In genomic region chr11:76978239-76978638, GRCh38 we compare ENCODE assay signal across 35 cellular contexts. TPM values are rescaled to one million over a fixed set of nuclear protein-coding genes. Genes with fewer than 3 reads are reported as not detected.
"Had no signal": no experiment of that assay in that cellular context is flagged by ENCODE, and none has a peak within 500 bp of the region (broad histone marks: within the 10 kb centered on the region; RNA-seq: fewer than 3 reads in every experiment).

No MANE protein-coding gene starts in this region.

- H3K9me3 Mint-ChIP-seq: activated naive CD8-positive, alpha-beta T cell treated with anti-CD3 and anti-CD28 coated beads, Interleukin-2, amount 50 U/mL, for 24 hours had no signal

- H3K27me3 Mint-ChIP-seq: activated CD4-positive, alpha-beta memory T cell treated with anti-CD3 and anti-CD28 coated beads, Interleukin-2, amount 10 ng/mL, durations not matched to agents 7 days and 5 days; activated CD4-positive, alpha-beta T cell treated with anti-CD3 and anti-CD28 coated beads for 36 hours; activated CD8-positive, alpha-beta memory T cell treated with anti-CD3 and anti-CD28 coated beads, Interleukin-2, amount 10 ng/mL, durations not matched to agents 7 days and 5 days; activated naive CD4-positive, alpha-beta T cell treated with anti-CD3 and anti-CD28 coated beads, Interleukin-2, amount 10 ng/mL, durations not matched to agents 7 days and 5 days; activated naive CD8-positive, alpha-beta T cell; activated naive CD8-positive, alpha-beta T cell treated with anti-CD3 and anti-CD28 coated beads, Interleukin-2, amount 50 U/mL, for 24 hours had no signal

- H3K4me3 Mint-ChIP-seq: activated CD4-positive, alpha-beta memory T cell treated with anti-CD3 and anti-CD28 coated beads, Interleukin-2, amount 10 ng/mL, durations not matched to agents 7 days and 5 days; activated CD4-positive, alpha-beta T cell treated with anti-CD3 and anti-CD28 coated beads for 36 hours; activated CD8-positive, alpha-beta memory T cell treated with anti-CD3 and anti-CD28 coated beads, Interleukin-2, amount 10 ng/mL, durations not matched to agents 7 days and 5 days; activated naive CD4-positive, alpha-beta T cell treated with anti-CD3 and anti-CD28 coated beads, Interleukin-2, amount 10 ng/mL, durations not matched to agents 7 days and 5 days; activated naive CD8-positive, alpha-beta T cell; activated naive CD8-positive, alpha-beta T cell treated with anti-CD3 and anti-CD28 coated beads, Interleukin-2, amount 50 U/mL, for 24 hours; WTC11 had no signal

- H3K4me1 ChIP-seq: SJCRH30 had no signal

- H3K4me3 ChIP-seq: SJCRH30, SK-N-MC had no signal

- H3K27me3 ChIP-seq: brain microvascular endothelial cell, SJCRH30 had no signal

- DNase-seq: activated CD4-positive, alpha-beta memory T cell treated with anti-CD3 and anti-CD28 coated beads, Interleukin-2, amount 10 ng/mL, durations not matched to agents 7 days and 5 days; activated CD4-positive, alpha-beta T cell treated with anti-CD3 and anti-CD28 coated beads for 36 hours; activated CD8-positive, alpha-beta memory T cell treated with anti-CD3 and anti-CD28 coated beads for 24 hours; activated CD8-positive, alpha-beta memory T cell treated with anti-CD3 and anti-CD28 coated beads, Interleukin-2, amount 10 ng/mL, durations not matched to agents 7 days and 5 days; activated CD8-positive, alpha-beta memory T cell treated with anti-CD3 and anti-CD28 coated beads, Interleukin-2, amount 50 U/mL, for 48 hours; activated effector memory CD4-positive, alpha-beta T cell treated with Interleukin-2 at 50 U/mL for 16 hours; activated naive CD4-positive, alpha-beta T cell treated with anti-CD3 and anti-CD28 coated beads, Interleukin-2, amount 10 ng/mL, durations not matched to agents 7 days and 5 days; activated naive CD8-positive, alpha-beta T cell treated with anti-CD3 and anti-CD28 coated beads, Interleukin-2, amount 50 U/mL, for 24 hours; activated T-cell treated with anti-CD3 and anti-CD28 coated beads, Interleukin-2, amount 50 U/mL, for 48 hours; brain microvascular endothelial cell; central memory CD4-positive, alpha-beta T cell; NCI-H1048; NCI-H1105 treated with DMSO at 0.1 percent for 48 hours; NCI-H1436; NCI-H1694; NCI-H1930; NCI-H2081 treated with DMSO at 0.1 percent for 48 hours; NCI-H345; NCI-H524 treated with DMSO at 0.1 percent for 48 hours; NK-92 treated with Interleukin-12 subunit alpha and Interleukin-12 subunit beta, amount 100 ng/mL, for 24 hours; SHP77; SJCRH30; T1000 had no signal

- H3K36me3 ChIP-seq: brain microvascular endothelial cell had no signal

- H3K9me3 ChIP-seq: SJCRH30 had no signal

- H3K4me1 Mint-ChIP-seq: activated CD4-positive, alpha-beta memory T cell treated with anti-CD3 and anti-CD28 coated beads, Interleukin-2, amount 10 ng/mL, durations not matched to agents 7 days and 5 days; activated CD4-positive, alpha-beta T cell treated with anti-CD3 and anti-CD28 coated beads for 36 hours; activated CD8-positive, alpha-beta memory T cell treated with anti-CD3 and anti-CD28 coated beads, Interleukin-2, amount 10 ng/mL, durations not matched to agents 7 days and 5 days; activated naive CD4-positive, alpha-beta T cell treated with anti-CD3 and anti-CD28 coated beads, Interleukin-2, amount 10 ng/mL, durations not matched to agents 7 days and 5 days; activated naive CD8-positive, alpha-beta T cell treated with anti-CD3 and anti-CD28 coated beads, Interleukin-2, amount 50 U/mL, for 24 hours; WTC11 had no signal

- ATAC-seq: activated CD4-positive, alpha-beta T cell treated with anti-CD3 and anti-CD28 coated beads for 36 hours; activated CD4-positive, CD25-positive, alpha-beta regulatory T cell treated with anti-CD3 and anti-CD28 coated beads, Interleukin-2, amount 50 U/mL, for 24 hours; activated CD8-positive, alpha-beta memory T cell treated with anti-CD3 and anti-CD28 coated beads, Interleukin-2, amount 10 ng/mL, durations not matched to agents 7 days and 5 days; activated naive CD8-positive, alpha-beta T cell treated with anti-CD3 and anti-CD28 coated beads, Interleukin-2, amount 50 U/mL, for 24 hours; Panc1; WTC11 had no signal

- H3K27ac ChIP-seq: brain microvascular endothelial cell, SJCRH30, SK-N-MC had no signal

- H3K27ac Mint-ChIP-seq: activated CD4-positive, alpha-beta memory T cell treated with anti-CD3 and anti-CD28 coated beads, Interleukin-2, amount 10 ng/mL, durations not matched to agents 7 days and 5 days; activated CD4-positive, alpha-beta T cell treated with anti-CD3 and anti-CD28 coated beads for 36 hours; activated CD8-positive, alpha-beta memory T cell treated with anti-CD3 and anti-CD28 coated beads, Interleukin-2, amount 10 ng/mL, durations not matched to agents 7 days and 5 days; activated naive CD4-positive, alpha-beta T cell treated with anti-CD3 and anti-CD28 coated beads, Interleukin-2, amount 10 ng/mL, durations not matched to agents 7 days and 5 days; activated naive CD8-positive, alpha-beta T cell; activated naive CD8-positive, alpha-beta T cell treated with anti-CD3 and anti-CD28 coated beads, Interleukin-2, amount 50 U/mL, for 24 hours; WTC11 had no signal

- H3K36me3 Mint-ChIP-seq: WTC11 had no signal

RNA-seq across cellular contexts. Expression of gene B3GNT6, which starts 56.0 kb away (rescaled TPM):
- total RNA-seq: activated CD4-positive, alpha-beta memory T cell treated with anti-CD3 and anti-CD28 coated beads, Interleukin-2, amount 10 ng/mL, durations not matched to agents 7 days and 5 days; activated CD4-positive, alpha-beta T cell treated with anti-CD3 and anti-CD28 coated beads for 36 hours; activated CD8-positive, alpha-beta memory T cell treated with anti-CD3 and anti-CD28 coated beads, Interleukin-2, amount 10 ng/mL, durations not matched to agents 7 days and 5 days; cerebellum; M059J; NCI-H460; OCI-LY7; RPMI7951; SJCRH30; T-helper 1 cell treated with Interleukin-12 subunit alpha and Interleukin-12 subunit beta and Interleukin-4 antibody, amounts not matched to agents 30 ng/mL and 1 ng/mL, for 36 hours; T-helper 2 cell treated with Interferon-gamma antibody and Interleukin-4, amounts not matched to agents 100 ng/mL and 5 ng/mL, for 36 hours had no signal
